Comparison of ENCODE assay signal across 13 cellular contexts in the genomic region with DNA sequence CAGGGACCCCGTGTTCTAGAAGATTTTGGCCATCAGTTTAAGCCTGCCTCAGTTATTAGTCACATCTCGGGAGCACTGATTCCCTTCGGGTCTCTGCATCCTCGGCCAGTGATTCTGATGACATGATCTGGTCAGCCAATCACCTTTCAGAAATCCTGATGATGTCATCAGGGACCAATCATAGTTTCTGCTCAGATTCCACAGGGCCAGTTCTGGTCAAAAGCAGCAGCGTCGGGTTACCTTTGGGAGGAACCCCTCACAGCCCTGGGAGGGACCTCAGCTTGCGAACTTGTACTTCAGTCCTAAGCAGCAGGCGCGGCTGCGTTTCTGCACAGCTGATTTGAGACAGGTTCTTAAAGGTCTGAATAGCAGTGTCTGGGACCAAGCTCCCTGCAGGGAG. TPM values are rescaled to one million over a fixed set of nuclear protein-coding genes. Genes with fewer than 3 reads are reported as not detected.
DNase-seq lines count a peak whose midpoint lies in the region; ATAC-seq, FAIRE-seq and TF ChIP-seq lines count a peak whose summit lies in the region.
"Had no signal": no experiment of that assay in that cellular context is flagged by ENCODE, and none has a peak within 500 bp of the region (broad histone marks: within the 10 kb centered on the region; RNA-seq: fewer than 3 reads in every experiment).

No MANE protein-coding gene starts in this region.

- POLR2A ChIA-PET in WTC11 (lab: Charles Lee): no interaction called here

- H3K9me3 Mint-ChIP-seq in WTC11 (no peaks in the 10 kb centered on the region), nephron (no peaks in the 10 kb centered on the region)
- H3K9me3 Mint-ChIP-seq: CD4-positive, CD25-positive, alpha-beta regulatory T cell had no signal

- no peaks in the 10 kb centered on the region for H3K27me3 Mint-ChIP-seq in WTC11 (ENCODE audit: low read depth)
- H3K27me3 Mint-ChIP-seq in nephron (ENCODE audit: low read depth): no peaks in the 10 kb centered on the region
- H3K27me3 Mint-ChIP-seq: activated CD8-positive, alpha-beta memory T cell treated with anti-CD3 and anti-CD28 coated beads, Interleukin-2, amount 10 ng/mL, durations not matched to agents 7 days and 5 days; CD4-positive, CD25-positive, alpha-beta regulatory T cell had no signal

- CTCF ChIA-PET in WTC11 (lab: Charles Lee): interaction anchor here (1.4 kb wide), 1 partner anchor 38 kb away, joined by 6 read pairs; no protein-coding TSS in a partner anchor

- H3K27ac Mint-ChIP-seq in WTC11 (peak overlapping the region; percentile 47), nephron (peak overlapping the region in 2 of 3 experiments; percentile 34 to 45)
- H3K27ac Mint-ChIP-seq: activated CD8-positive, alpha-beta memory T cell treated with anti-CD3 and anti-CD28 coated beads, Interleukin-2, amount 10 ng/mL, durations not matched to agents 7 days and 5 days; CD4-positive, CD25-positive, alpha-beta regulatory T cell had no signal

- no peaks in the 10 kb centered on the region for H3K27me3 ChIP-seq in sigmoid colon
- H3K27me3 ChIP-seq: thyroid gland had no signal

- H3K4me1 Mint-ChIP-seq in WTC11 (0 out of 2 replicates have a peak, but pooled peaks cover 2% of the 10 kb centered on the region), nephron (peaks cover 16% of the 10 kb centered on the region)
- H3K4me1 Mint-ChIP-seq: activated CD8-positive, alpha-beta memory T cell treated with anti-CD3 and anti-CD28 coated beads, Interleukin-2, amount 10 ng/mL, durations not matched to agents 7 days and 5 days had no signal

- FAIRE-seq in frontal cortex (lab: Jason Lieb, UNC): no peak

- intact Hi-C loops in sigmoid colon (cut with DNase I): no loop called here

- H3K4me3 ChIP-seq in sigmoid colon: no peak overlapping the region
- H3K4me3 ChIP-seq: thyroid gland had no signal

- ATAC-seq in WTC11: peak; percentile 91
- no peak for ATAC-seq in HG03159 (IDR thresholded peaks at IDR 0.05; ENCODE audit: unreplicated experiment)
- ATAC-seq in HG03457 (IDR thresholded peaks at IDR 0.05; ENCODE audit: unreplicated experiment): no peak
- ATAC-seq: activated CD8-positive, alpha-beta memory T cell treated with anti-CD3 and anti-CD28 coated beads, Interleukin-2, amount 10 ng/mL, durations not matched to agents 7 days and 5 days had no signal

- no peak for TF ChIP-seq POLR2A in sigmoid colon (IDR thresholded peaks at IDR 0.05)

- no peaks in the 10 kb centered on the region for H3K9me3 ChIP-seq in sigmoid colon
- H3K9me3 ChIP-seq: thyroid gland had no signal

- TF ChIP-seq CTCF in WTC11 (IDR thresholded peaks at IDR 0.05) (no peak), nephron (IDR thresholded peaks at IDR 0.05; ENCODE audit: unreplicated experiment in 3 of 3) (no peak), sigmoid colon (IDR thresholded peaks at IDR 0.05) (no peak)

- H3K4me3 Mint-ChIP-seq in WTC11 (no peak overlapping the region), nephron (peak overlapping the region in 1 of 3 experiments; percentile 17)
- H3K4me3 Mint-ChIP-seq: activated CD8-positive, alpha-beta memory T cell treated with anti-CD3 and anti-CD28 coated beads, Interleukin-2, amount 10 ng/mL, durations not matched to agents 7 days and 5 days; CD4-positive, CD25-positive, alpha-beta regulatory T cell had no signal

- peaks cover 0 to 8% (median 6%) of the 10 kb centered on the region in 4 donors for H3K4me1 ChIP-seq in sigmoid colon
- H3K4me1 ChIP-seq: thyroid gland had no signal

- H3K27ac ChIP-seq in sigmoid colon: no peak overlapping the region
- H3K27ac ChIP-seq: thyroid gland had no signal

- peaks cover 8% of the 10 kb centered on the region for H3K36me3 Mint-ChIP-seq in WTC11
- peaks cover 19% of the 10 kb centered on the region for H3K36me3 Mint-ChIP-seq in nephron (ENCODE audit: low read depth)

- peaks cover 0 to 39% (median 0%) of the 10 kb centered on the region in 4 donors for H3K36me3 ChIP-seq in sigmoid colon

- TF ChIP-seq EP300 in sigmoid colon (IDR thresholded peaks at IDR 0.05): no peak

- 86 to 91% methylated on average over 10 of the region's 10 CpGs for WGBS in sigmoid colon, 2 donors

- DNase-seq in Daoy (ENCODE audit: low read depth) (peak; percentile 19), WTC11 (ENCODE audit: low spot score) (peak; percentile 36), frontal cortex (ENCODE audit: low spot score in 2 of 2) (peak; percentile 42 to 88), sigmoid colon (no peak), NCI-H1436 (lab: John Stamatoyannopoulos, UW) (no peak)
- DNase-seq: activated CD8-positive, alpha-beta memory T cell treated with anti-CD3 and anti-CD28 coated beads, Interleukin-2, amount 10 ng/mL, durations not matched to agents 7 days and 5 days; CD4-positive, CD25-positive, alpha-beta regulatory T cell; NCI-H2227 treated with DMSO at 0.1 percent for 48 hours; stimulated activated CD4-positive, alpha-beta T cell treated with anti-CD3 and anti-CD28 coated beads, Interleukin-4, amount 100 ng/mL, for 24 hours; thyroid gland had no signal

TF ChIP-seq in WTC11, 78 proteins besides CTCF, POLR2A, EP300 and RAD21 (continues in another document):
- TF ChIP-seq, protein P1, sequence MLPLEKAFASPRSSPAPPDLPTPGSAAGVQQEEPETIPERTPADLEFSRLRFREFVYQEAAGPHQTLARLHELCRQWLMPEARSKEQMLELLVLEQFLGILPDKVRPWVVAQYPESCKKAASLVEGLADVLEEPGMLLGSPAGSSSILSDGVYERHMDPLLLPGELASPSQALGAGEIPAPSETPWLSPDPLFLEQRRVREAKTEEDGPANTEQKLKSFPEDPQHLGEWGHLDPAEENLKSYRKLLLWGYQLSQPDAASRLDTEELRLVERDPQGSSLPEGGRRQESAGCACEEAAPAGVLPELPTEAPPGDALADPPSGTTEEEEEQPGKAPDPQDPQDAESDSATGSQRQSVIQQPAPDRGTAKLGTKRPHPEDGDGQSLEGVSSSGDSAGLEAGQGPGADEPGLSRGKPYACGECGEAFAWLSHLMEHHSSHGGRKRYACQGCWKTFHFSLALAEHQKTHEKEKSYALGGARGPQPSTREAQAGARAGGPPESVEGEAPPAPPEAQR (CRISPR knock-in tag; IDR thresholded peaks at IDR 0.05): no peak
- TF ChIP-seq, protein P2, sequence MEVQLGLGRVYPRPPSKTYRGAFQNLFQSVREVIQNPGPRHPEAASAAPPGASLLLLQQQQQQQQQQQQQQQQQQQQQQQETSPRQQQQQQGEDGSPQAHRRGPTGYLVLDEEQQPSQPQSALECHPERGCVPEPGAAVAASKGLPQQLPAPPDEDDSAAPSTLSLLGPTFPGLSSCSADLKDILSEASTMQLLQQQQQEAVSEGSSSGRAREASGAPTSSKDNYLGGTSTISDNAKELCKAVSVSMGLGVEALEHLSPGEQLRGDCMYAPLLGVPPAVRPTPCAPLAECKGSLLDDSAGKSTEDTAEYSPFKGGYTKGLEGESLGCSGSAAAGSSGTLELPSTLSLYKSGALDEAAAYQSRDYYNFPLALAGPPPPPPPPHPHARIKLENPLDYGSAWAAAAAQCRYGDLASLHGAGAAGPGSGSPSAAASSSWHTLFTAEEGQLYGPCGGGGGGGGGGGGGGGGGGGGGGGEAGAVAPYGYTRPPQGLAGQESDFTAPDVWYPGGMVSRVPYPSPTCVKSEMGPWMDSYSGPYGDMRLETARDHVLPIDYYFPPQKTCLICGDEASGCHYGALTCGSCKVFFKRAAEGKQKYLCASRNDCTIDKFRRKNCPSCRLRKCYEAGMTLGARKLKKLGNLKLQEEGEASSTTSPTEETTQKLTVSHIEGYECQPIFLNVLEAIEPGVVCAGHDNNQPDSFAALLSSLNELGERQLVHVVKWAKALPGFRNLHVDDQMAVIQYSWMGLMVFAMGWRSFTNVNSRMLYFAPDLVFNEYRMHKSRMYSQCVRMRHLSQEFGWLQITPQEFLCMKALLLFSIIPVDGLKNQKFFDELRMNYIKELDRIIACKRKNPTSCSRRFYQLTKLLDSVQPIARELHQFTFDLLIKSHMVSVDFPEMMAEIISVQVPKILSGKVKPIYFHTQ (CRISPR knock-in tag; IDR thresholded peaks at IDR 0.05): no peak
- TF ChIP-seq SMAD3 (CRISPR knock-in tag; IDR thresholded peaks at IDR 0.05; ENCODE audit: borderline replicate concordance) (no peak), ZNF219 (CRISPR knock-in tag; IDR thresholded peaks at IDR 0.05; ENCODE audit: borderline replicate concordance) (no peak), IRF2 (CRISPR knock-in tag; IDR thresholded peaks at IDR 0.05; ENCODE audit: borderline replicate concordance, low read depth) (no peak), PRRX2 (CRISPR knock-in tag; IDR thresholded peaks at IDR 0.05) (no peak), ZNF396 (CRISPR knock-in tag; IDR thresholded peaks at IDR 0.05; ENCODE audit: borderline replicate concordance) (no peak), ZNF263 (CRISPR knock-in tag; IDR thresholded peaks at IDR 0.05; ENCODE audit: low read depth) (no peak)
- TF ChIP-seq, protein P3, sequence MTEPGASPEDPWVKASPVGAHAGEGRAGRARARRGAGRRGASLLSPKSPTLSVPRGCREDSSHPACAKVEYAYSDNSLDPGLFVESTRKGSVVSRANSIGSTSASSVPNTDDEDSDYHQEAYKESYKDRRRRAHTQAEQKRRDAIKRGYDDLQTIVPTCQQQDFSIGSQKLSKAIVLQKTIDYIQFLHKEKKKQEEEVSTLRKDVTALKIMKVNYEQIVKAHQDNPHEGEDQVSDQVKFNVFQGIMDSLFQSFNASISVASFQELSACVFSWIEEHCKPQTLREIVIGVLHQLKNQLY (CRISPR knock-in tag; IDR thresholded peaks at IDR 0.05): no peak
- TF ChIP-seq, protein P4, sequence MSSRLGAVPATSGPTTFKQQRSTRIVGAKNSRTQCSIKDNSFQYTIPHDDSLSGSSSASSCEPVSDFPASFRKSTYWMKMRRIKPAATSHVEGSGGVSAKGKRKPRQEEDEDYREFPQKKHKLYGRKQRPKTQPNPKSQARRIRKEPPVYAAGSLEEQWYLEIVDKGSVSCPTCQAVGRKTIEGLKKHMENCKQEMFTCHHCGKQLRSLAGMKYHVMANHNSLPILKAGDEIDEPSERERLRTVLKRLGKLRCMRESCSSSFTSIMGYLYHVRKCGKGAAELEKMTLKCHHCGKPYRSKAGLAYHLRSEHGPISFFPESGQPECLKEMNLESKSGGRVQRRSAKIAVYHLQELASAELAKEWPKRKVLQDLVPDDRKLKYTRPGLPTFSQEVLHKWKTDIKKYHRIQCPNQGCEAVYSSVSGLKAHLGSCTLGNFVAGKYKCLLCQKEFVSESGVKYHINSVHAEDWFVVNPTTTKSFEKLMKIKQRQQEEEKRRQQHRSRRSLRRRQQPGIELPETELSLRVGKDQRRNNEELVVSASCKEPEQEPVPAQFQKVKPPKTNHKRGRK (CRISPR knock-in tag; IDR thresholded peaks at IDR 0.05; ENCODE audit: borderline replicate concordance): no peak

RNA-seq across cellular contexts. Expression of a gene that starts 13.9 kb away (rescaled TPM):
- total RNA-seq in Daoy (2014; rRNA removed; shearing (Covaris generic)): 2.3 and 3.7 TPM in 2 replicates
- 10.9 to 16.5 TPM (median 11.7 TPM) in 3 replicates for total RNA-seq in WTC11 (2021)
- 3.3 TPM for total RNA-seq in frontal cortex
- 1 to 10 TPM; 2.5 to 6.8 (median 3.7) TPM for total RNA-seq in sigmoid colon
- polyA plus RNA-seq in sigmoid colon: 1 to 10 TPM; 5.1 to 5.4 (median 5.4) TPM

RNA-seq across cellular contexts. Expression of a gene that starts 51.3 kb away (rescaled TPM):
- 64.6 and 68.8 TPM in 2 replicates for total RNA-seq in Daoy (2014; rRNA removed; shearing (Covaris generic))
- total RNA-seq in WTC11 (2021): 29.4 to 44.8 TPM (median 43.8 TPM) in 3 replicates
- 35.1 TPM for total RNA-seq in frontal cortex
- total RNA-seq in sigmoid colon: 10 to 100 TPM; 32.5 to 51.0 (median 45.1) TPM
- polyA plus RNA-seq in sigmoid colon: 10 to 100 TPM; 54.7 to 65.2 (median 64.2) TPM

Comparison
In these comparisons a context has a peak if more than half of its experiments do, and no peak if none do; other contexts are left out.
1. DNase-seq: peak in Daoy (single experiment), WTC11 (single experiment) and frontal cortex (2 of 2); none in sigmoid colon (single experiment) and NCI-H1436 (single experiment).